1 cellular context compared by ENCODE assay signal in the genomic region with DNA sequence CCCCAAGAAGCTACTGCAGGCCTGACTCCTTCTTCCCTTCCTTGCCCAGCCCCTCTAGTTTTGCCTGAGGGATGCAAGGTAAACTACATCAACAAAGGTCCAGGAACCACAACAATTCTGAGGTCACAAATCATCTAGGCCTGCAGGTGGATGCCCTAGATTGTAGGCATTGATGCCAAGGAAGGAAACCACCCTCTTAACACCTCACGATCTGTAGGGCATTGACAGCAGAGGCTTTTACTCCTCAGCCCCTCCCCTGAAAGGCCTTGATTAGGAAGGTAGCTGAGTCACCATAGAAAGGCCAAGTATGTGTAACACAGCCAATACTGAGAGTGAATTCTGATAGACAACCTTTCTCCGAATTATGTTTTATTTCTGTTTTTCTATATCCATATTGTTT.
TF ChIP-seq lines count a peak whose summit lies in the region.

No MANE protein-coding gene starts in this region.

TF ChIP-seq in SK-N-SH, 30 proteins besides CTCF, POLR2A, EP300 and RAD21 (continued from another document):
- TF ChIP-seq, protein P1, sequence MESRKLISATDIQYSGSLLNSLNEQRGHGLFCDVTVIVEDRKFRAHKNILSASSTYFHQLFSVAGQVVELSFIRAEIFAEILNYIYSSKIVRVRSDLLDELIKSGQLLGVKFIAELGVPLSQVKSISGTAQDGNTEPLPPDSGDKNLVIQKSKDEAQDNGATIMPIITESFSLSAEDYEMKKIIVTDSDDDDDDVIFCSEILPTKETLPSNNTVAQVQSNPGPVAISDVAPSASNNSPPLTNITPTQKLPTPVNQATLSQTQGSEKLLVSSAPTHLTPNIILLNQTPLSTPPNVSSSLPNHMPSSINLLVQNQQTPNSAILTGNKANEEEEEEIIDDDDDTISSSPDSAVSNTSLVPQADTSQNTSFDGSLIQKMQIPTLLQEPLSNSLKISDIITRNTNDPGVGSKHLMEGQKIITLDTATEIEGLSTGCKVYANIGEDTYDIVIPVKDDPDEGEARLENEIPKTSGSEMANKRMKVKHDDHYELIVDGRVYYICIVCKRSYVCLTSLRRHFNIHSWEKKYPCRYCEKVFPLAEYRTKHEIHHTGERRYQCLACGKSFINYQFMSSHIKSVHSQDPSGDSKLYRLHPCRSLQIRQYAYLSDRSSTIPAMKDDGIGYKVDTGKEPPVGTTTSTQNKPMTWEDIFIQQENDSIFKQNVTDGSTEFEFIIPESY (IDR thresholded peaks at IDR 0.05; ENCODE audit: borderline replicate concordance, low read depth), result no peak
- TF ChIP-seq TEAD4 (IDR thresholded peaks at IDR 0.05; ENCODE audit: borderline replicate concordance, insufficient read depth) (no peak), GABPA (IDR thresholded peaks at IDR 0.05; ENCODE audit: low read depth) (no peak)
TF ChIP-seq in SK-N-SH: peak in this region for 0.
